In the genomic region with DNA sequence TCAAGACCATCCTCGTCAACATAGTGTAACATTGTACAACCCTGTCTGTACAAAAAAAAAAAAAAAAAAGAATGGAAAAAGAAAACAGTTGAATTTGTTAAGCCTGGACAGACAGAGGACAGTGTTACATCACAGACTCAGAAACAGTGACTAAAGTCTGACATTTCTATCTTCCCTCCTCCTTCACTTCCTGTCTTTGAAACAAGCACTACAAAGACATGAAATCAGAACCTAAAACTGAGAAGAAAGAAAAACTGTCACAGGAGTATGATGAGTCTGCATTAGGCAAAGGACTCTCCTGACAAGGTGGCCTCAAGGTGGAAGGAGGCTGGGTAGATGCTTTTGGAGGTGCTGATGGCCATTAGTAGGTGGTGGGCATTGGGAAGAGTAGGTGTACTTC, we compare ENCODE assay signal across 9 cellular contexts.
DNase-seq lines count a peak whose midpoint lies in the region; ATAC-seq and TF ChIP-seq lines count a peak whose summit lies in the region.
"Had no signal": no experiment of that assay in that cellular context is flagged by ENCODE, and none has a peak within 500 bp of the region (broad histone marks: within the 10 kb centered on the region; RNA-seq: fewer than 3 reads in every experiment).

No MANE protein-coding gene starts in this region.

- peaks cover 13 to 69% (median 34%) of the 10 kb centered on the region in 4 donors for H3K4me1 ChIP-seq in stomach

- DNase-seq in GM06990 (ENCODE audit: extremely low read depth, insufficient read length) (peak; percentile 34), M059J (ENCODE audit: low read depth) (peak; percentile 39), epithelial cell of prostate (ENCODE audit: low read depth, low spot score) (no peak), NCI-H524 treated with DMSO at 0.1 percent for 48 hours (lab: John Stamatoyannopoulos, UW) (no peak), stomach (no peak), NCI-H524 (lab: John Stamatoyannopoulos, UW) (no peak), NCI-H774 (lab: John Stamatoyannopoulos, UW) (no peak)

- TF ChIP-seq EP300 in stomach (IDR thresholded peaks at IDR 0.05): no peak

- H3K27ac ChIP-seq in epithelial cell of prostate (peak overlapping the region; percentile 56), stomach (peak overlapping the region in 1 of 5 donors; percentile 23)

- TF ChIP-seq POLR2A in stomach (IDR thresholded peaks at IDR 0.05): no peak

- no peaks in the 10 kb centered on the region for H3K9me3 ChIP-seq in stomach

- intact Hi-C loops in stomach (cut with DNase I; ENCODE audit: low total_unique reads): no loop called here

- TF ChIP-seq CTCF in GM06990 (IDR thresholded peaks at IDR 0.05; ENCODE audit: insufficient read depth, low read length, poor library complexity, severe bottlenecking) (no peak), stomach (IDR thresholded peaks at IDR 0.05) (no peak)

- H3K36me3 ChIP-seq in GM06990 (ENCODE audit: control insufficient read depth, insufficient read depth, low read length): no peaks in the 10 kb centered on the region; the same call in 1 of the 2 replicates
- H3K36me3 ChIP-seq in stomach: peaks cover 0 to 21% (median 2%) of the 10 kb centered on the region in 4 donors

- ATAC-seq in GM21390 (IDR thresholded peaks at IDR 0.05; ENCODE audit: unreplicated experiment): peak; percentile 68
- ATAC-seq: HCT116 had no signal

- no peak overlapping the region for H3K4me3 ChIP-seq in GM06990 (replicated peaks; ENCODE audit: low read depth, low read length)
- no peak overlapping the region for H3K4me3 ChIP-seq in stomach

- 73 to 95% (median 81%) methylated on average over 1 of the region's 1 CpG for WGBS in stomach, 5 donors

- H3K27me3 ChIP-seq in GM06990 (replicated peaks; ENCODE audit: control insufficient read depth, insufficient read depth, low read length): no peaks in the 10 kb centered on the region
- H3K27me3 ChIP-seq in stomach: no peaks in the 10 kb centered on the region

Comparison
In these comparisons a context has a peak if more than half of its experiments do, and no peak if none do; other contexts are left out.
1. DNase-seq: peak in GM06990 (single experiment) and M059J (single experiment); none in epithelial cell of prostate (single experiment), NCI-H524 treated with DMSO at 0.1 percent for 48 hours (single experiment), stomach (single experiment), NCI-H524 (0 of 2) and NCI-H774 (single experiment).